In the genomic region with DNA sequence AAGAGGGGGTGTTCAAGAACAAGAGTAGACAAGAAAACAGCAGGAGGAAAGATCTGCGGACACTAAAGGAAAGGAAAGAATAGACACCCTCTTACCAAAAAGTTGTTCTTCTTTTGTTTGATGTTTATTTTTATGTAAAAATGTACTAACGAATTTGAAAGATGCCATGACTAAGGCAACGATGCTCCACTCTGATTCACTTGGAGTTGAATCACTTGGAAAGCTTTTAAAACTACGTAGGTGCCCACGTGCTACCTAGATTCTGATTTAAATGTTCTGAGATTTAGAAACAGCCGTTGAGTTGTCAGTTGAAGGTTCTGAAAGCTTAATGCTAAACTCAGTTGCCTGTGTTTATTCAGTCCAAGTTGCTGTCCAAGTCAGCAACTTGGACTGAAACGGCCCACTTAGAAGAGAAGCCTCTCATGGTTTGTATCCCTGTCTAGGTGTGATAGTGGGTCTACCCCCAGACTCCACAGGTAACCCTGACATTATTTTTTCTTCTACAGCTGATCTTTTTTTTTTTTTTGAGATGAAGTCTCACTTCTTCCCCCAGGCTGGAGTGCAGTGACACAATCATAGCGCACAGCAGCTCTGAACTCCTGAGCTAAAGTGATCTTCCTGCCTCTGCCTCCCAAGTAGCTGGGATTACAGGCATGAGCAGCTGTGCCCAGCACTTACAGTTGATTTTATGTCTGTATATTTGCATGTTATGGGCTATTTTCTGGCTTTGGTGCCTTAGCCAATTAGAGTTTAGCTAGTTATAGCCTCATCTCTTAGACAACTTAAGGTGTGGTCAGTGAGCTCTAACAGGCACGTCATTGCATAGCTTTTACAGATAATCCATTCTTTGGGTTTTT, we compare ENCODE assay signal across 8 cellular contexts. TPM values are rescaled to one million over a fixed set of nuclear protein-coding genes. Genes with fewer than 3 reads are reported as not detected.
A peak's percentile ranks its signal among the peaks of the same experiment; 100 is the strongest.
DNase-seq lines count a peak whose midpoint lies in the region; ATAC-seq and TF ChIP-seq lines count a peak whose summit lies in the region.

No MANE protein-coding gene starts in this region.

- H3K4ac ChIP-seq in mesendoderm (ENCODE audit: low read depth, low read length), result no peak overlapping the region

- H3K27me3 Mint-ChIP-seq in activated CD8-positive, alpha-beta memory T cell treated with anti-CD3 and anti-CD28 coated beads, Interleukin-2, amount 10 ng/mL, durations not matched to agents 7 days and 5 days, result no peaks in the 10 kb centered on the region

- H3K18ac ChIP-seq in mesendoderm (ENCODE audit: low read length), result no peak overlapping the region

- H3K36me3 Mint-ChIP-seq in activated CD8-positive, alpha-beta memory T cell treated with anti-CD3 and anti-CD28 coated beads, Interleukin-2, amount 10 ng/mL, durations not matched to agents 7 days and 5 days, result peaks cover 9% of the 10 kb centered on the region

- peak overlapping the region; percentile 31 for H3K56ac ChIP-seq in mesendoderm (ENCODE audit: low read length)

- no CpG with 5 or more reads among the region's 9 CpGs for WGBS in mesendoderm (ENCODE audit: extremely low coverage, insufficient coverage, low lambda C conversion rate)
- 20 to 22% methylated on average over 9 of the region's 9 CpGs for WGBS in upper lobe of left lung, 2 donors

- no peak overlapping the region for H2BK5ac ChIP-seq in mesendoderm (ENCODE audit: low read length)

- H3K9me3 ChIP-seq in SJCRH30 (replicated peaks), result no peaks in the 10 kb centered on the region
- no peaks in the 10 kb centered on the region for H3K9me3 ChIP-seq in upper lobe of left lung

- peak overlapping the region; percentile 39 for H4K8ac ChIP-seq in mesendoderm (ENCODE audit: low read depth, low read length)

- no peak for DNase-seq in activated CD8-positive, alpha-beta memory T cell treated with anti-CD3 and anti-CD28 coated beads, Interleukin-2, amount 10 ng/mL, durations not matched to agents 7 days and 5 days
- DNase-seq in activated CD8-positive, alpha-beta memory T cell treated with anti-CD3 and anti-CD28 coated beads for 24 hours, result no peak
- DNase-seq in SJCRH30 (peak; percentile 86 to 91), dermis blood vessel endothelial cell (peak; percentile 59), mesendoderm (no peak), upper lobe of left lung (no peak), MV-4-11 (lab: John Stamatoyannopoulos, UW) (no peak)

- H3K79me1 ChIP-seq in mesendoderm (ENCODE audit: low read length), result peaks cover 2% of the 10 kb centered on the region

- peak overlapping the region; percentile 87 for H3K27ac ChIP-seq in SJCRH30
- H3K27ac ChIP-seq in mesendoderm (ENCODE audit: low read depth, low read length), result no peak overlapping the region
- peak overlapping the region; percentile 94 to 98 (median 96) for H3K27ac ChIP-seq in upper lobe of left lung

- no peaks in the 10 kb centered on the region for H3K79me2 ChIP-seq in mesendoderm (ENCODE audit: control insufficient read depth, insufficient read depth, low read length)

- peak overlapping the region; percentile 95 for H3K9ac ChIP-seq in mesendoderm (ENCODE audit: low read length)

- H3K36me3 ChIP-seq in SJCRH30, result no peaks in the 10 kb centered on the region
- no peaks in the 10 kb centered on the region for H3K36me3 ChIP-seq in mesendoderm (ENCODE audit: control insufficient read depth, insufficient read depth, low read length)
- no peaks in the 10 kb centered on the region for H3K36me3 ChIP-seq in upper lobe of left lung

- peaks cover 44% of the 10 kb centered on the region for H3K4me1 Mint-ChIP-seq in activated CD8-positive, alpha-beta memory T cell treated with anti-CD3 and anti-CD28 coated beads, Interleukin-2, amount 10 ng/mL, durations not matched to agents 7 days and 5 days

- peak overlapping the region; percentile 98 for H3K27ac Mint-ChIP-seq in activated CD8-positive, alpha-beta memory T cell treated with anti-CD3 and anti-CD28 coated beads, Interleukin-2, amount 10 ng/mL, durations not matched to agents 7 days and 5 days

- H3K4me3 ChIP-seq in SJCRH30 (peak overlapping the region; percentile 74), mesendoderm (ENCODE audit: low read length) (no peak overlapping the region), upper lobe of left lung (peak overlapping the region in 3 of 4 donors; percentile 84 to 93 (median 88))

- H2BK15ac ChIP-seq in mesendoderm (replicated peaks; ENCODE audit: low read depth), result no peak overlapping the region

- H3K4me3 Mint-ChIP-seq in activated CD8-positive, alpha-beta memory T cell treated with anti-CD3 and anti-CD28 coated beads, Interleukin-2, amount 10 ng/mL, durations not matched to agents 7 days and 5 days, result peak overlapping the region; percentile 97

- CTCF ChIA-PET in activated CD8-positive, alpha-beta memory T cell treated with anti-CD3 and anti-CD28 coated beads, Interleukin-2, amount 10 ng/mL, durations not matched to agents 7 days and 5 days (lab: Charles Lee), result interaction anchor here (0.5 to 5.7 kb wide), 8 partner anchors 27 to 1835 kb away, joined by 3 to 34 read pairs (median 4); a partner anchor contains a TSS

- peak overlapping the region; percentile 14 for H3K4me2 ChIP-seq in mesendoderm (ENCODE audit: low read length)

- no peak overlapping the region for H2BK120ac ChIP-seq in mesendoderm (ENCODE audit: low read depth, low read length)

- peak in 1 of 4 donors; percentile 36 for TF ChIP-seq POLR2A in upper lobe of left lung (IDR thresholded peaks at IDR 0.05)

- H3K23ac ChIP-seq in mesendoderm (ENCODE audit: low read length), result no peak overlapping the region

- H3K9me3 Mint-ChIP-seq in activated CD8-positive, alpha-beta memory T cell treated with anti-CD3 and anti-CD28 coated beads, Interleukin-2, amount 10 ng/mL, durations not matched to agents 7 days and 5 days (ENCODE audit: low read depth), result no peaks in the 10 kb centered on the region

- no peak for TF ChIP-seq EP300 in upper lobe of left lung (IDR thresholded peaks at IDR 0.05)

- TF ChIP-seq CTCF in upper lobe of left lung (IDR thresholded peaks at IDR 0.05), result no peak

- H3K4me1 ChIP-seq in SJCRH30 (peaks cover 7% of the 10 kb centered on the region), mesendoderm (ENCODE audit: control insufficient read depth, low read depth, low read length) (peaks cover 7% of the 10 kb centered on the region), upper lobe of left lung (peaks cover 24 to 45% (median 35%) of the 10 kb centered on the region in 4 donors)

- H3K27me3 ChIP-seq in SJCRH30 (no peaks in the 10 kb centered on the region), mesendoderm (ENCODE audit: insufficient read depth, low read length, poor library complexity) (no peaks in the 10 kb centered on the region), upper lobe of left lung (no peaks in the 10 kb centered on the region)

- no peak overlapping the region for H4K5ac ChIP-seq in mesendoderm (ENCODE audit: low read length)

- no peak overlapping the region for H2AK5ac ChIP-seq in mesendoderm (ENCODE audit: low read length)

- ATAC-seq in activated CD8-positive, alpha-beta memory T cell treated with anti-CD3 and anti-CD28 coated beads, Interleukin-2, amount 10 ng/mL, durations not matched to agents 7 days and 5 days, result no peak
- ATAC-seq in upper lobe of left lung (ENCODE audit: low FRiP score in 2 of 2), result peak; percentile 2 to 38
- no peak for ATAC-seq in HG03095 (IDR thresholded peaks at IDR 0.05; ENCODE audit: unreplicated experiment)

RNA-seq across cellular contexts. Expression of a gene that starts 1.4 kb away (rescaled TPM):
- 10 to 100 TPM; 12.5 to 16.9 TPM for total RNA-seq in activated CD8-positive, alpha-beta memory T cell treated with anti-CD3 and anti-CD28 coated beads, Interleukin-2, amount 10 ng/mL, durations not matched to agents 7 days and 5 days
- total RNA-seq in SJCRH30 (2014; rRNA removed; shearing (Covaris generic)), result 5.3 and 9.3 TPM in 2 replicates
- total RNA-seq in dermis blood vessel endothelial cell, result 6.0 and 6.7 TPM in 2 replicates
- polyA plus RNA-seq in mesendoderm (2013, experiment 1 of 2), result 4.2 TPM
- 4.0 TPM for polyA plus RNA-seq in mesendoderm (2013, experiment 2 of 2)
- 10 to 100 TPM; 11.5 to 17.9 (median 13.4) TPM for total RNA-seq in upper lobe of left lung

RNA-seq across cellular contexts. Expression of a gene that starts 38.2 kb away (rescaled TPM):
- total RNA-seq in activated CD8-positive, alpha-beta memory T cell treated with anti-CD3 and anti-CD28 coated beads, Interleukin-2, amount 10 ng/mL, durations not matched to agents 7 days and 5 days, result 10 to 100 TPM; 47.0 to 56.4 TPM
- total RNA-seq in SJCRH30 (2014; rRNA removed; shearing (Covaris generic)), result 29.0 and 29.2 TPM in 2 replicates
- 30.8 and 32.2 TPM in 2 replicates for total RNA-seq in dermis blood vessel endothelial cell
- 29.7 TPM for polyA plus RNA-seq in mesendoderm (2013, experiment 1 of 2)
- polyA plus RNA-seq in mesendoderm (2013, experiment 2 of 2), result 32.3 TPM
- total RNA-seq in upper lobe of left lung, result 10 to 100 TPM; 13.9 to 33.5 (median 27.6) TPM

Comparison
In these comparisons a context has a peak if more than half of its experiments do, and no peak if none do; other contexts are left out.
1. ATAC-seq: peak in upper lobe of left lung (2 of 2); none in activated CD8-positive, alpha-beta memory T cell treated with anti-CD3 and anti-CD28 coated beads, Interleukin-2, amount 10 ng/mL, durations not matched to agents 7 days and 5 days (single experiment) and HG03095 (single experiment).
2. DNase-seq: peak in SJCRH30 (2 of 2) and dermis blood vessel endothelial cell (single experiment); none in activated CD8-positive, alpha-beta memory T cell treated with anti-CD3 and anti-CD28 coated beads, Interleukin-2, amount 10 ng/mL, durations not matched to agents 7 days and 5 days (single experiment), activated CD8-positive, alpha-beta memory T cell treated with anti-CD3 and anti-CD28 coated beads for 24 hours (single experiment), mesendoderm (single experiment), upper lobe of left lung (0 of 2) and MV-4-11 (single experiment).